ENCODE assay signal across 25 cellular contexts in genomic region chr4:19239565-19239964, GRCh38.
A peak's percentile ranks its signal among the peaks of the same experiment; 100 is the strongest.
DNase-seq lines count a peak whose midpoint lies in the region; ATAC-seq, FAIRE-seq and TF ChIP-seq lines count a peak whose summit lies in the region.
"Had no signal": no experiment of that assay in that cellular context is flagged by ENCODE, and none has a peak within 500 bp of the region (broad histone marks: within the 10 kb centered on the region; RNA-seq: fewer than 3 reads in every experiment).

No MANE protein-coding gene starts in this region.

- H3K4me3 Mint-ChIP-seq in activated T-cell treated with anti-CD3 and anti-CD28 coated beads, Interleukin-2, amount 50 U/mL, for 72 hours: no peak overlapping the region
- H3K4me3 Mint-ChIP-seq: H9; neural progenitor cell; stimulated activated naive B cell treated with anti-CD40 and anti-IgM and Interleukin-4, amounts not matched to agents 10 μg/mL and 1 μg/mL and 100 μg/mL, for 72 hours had no signal

- DNase-seq in AG09309 (ENCODE audit: low read depth) (peak; percentile 20), LHCN-M2 (ENCODE audit: low read depth) (peak; percentile 1), brain microvascular endothelial cell (peak; percentile 82), keratinocyte (ENCODE audit: low read depth, low spot score) (no peak)
- no peak for DNase-seq in activated T-cell treated with anti-CD3 and anti-CD28 coated beads, Interleukin-2, amount 50 U/mL, for 72 hours
- DNase-seq: colonic mucosa; DMS79; H9; mucosa of descending colon; NCI-H1092 treated with DMSO at 0.1 percent for 48 hours; NCI-H526 treated with DMSO at 0.1 percent for 48 hours; stimulated activated naive B cell treated with anti-CD40 and anti-IgM and Interleukin-4, amounts not matched to agents 10 μg/mL and 1 μg/mL and 100 μg/mL, for 72 hours had no signal

- no peaks in the 10 kb centered on the region for H3K27me3 Mint-ChIP-seq in activated T-cell treated with anti-CD3 and anti-CD28 coated beads, Interleukin-2, amount 50 U/mL, for 72 hours (ENCODE audit: low read depth)
- H3K27me3 Mint-ChIP-seq: stimulated activated naive B cell treated with anti-CD40 and anti-IgM and Interleukin-4, amounts not matched to agents 10 μg/mL and 1 μg/mL and 100 μg/mL, for 72 hours had no signal

- no peaks in the 10 kb centered on the region for H3K9me3 ChIP-seq in keratinocyte (ENCODE audit: control insufficient read depth, low read depth, low read length)
- H3K9me3 ChIP-seq: A549, colonic mucosa, mucosa of descending colon, SJSA1, tibial nerve had no signal

- no peak overlapping the region for H3K27ac Mint-ChIP-seq in activated T-cell treated with anti-CD3 and anti-CD28 coated beads, Interleukin-2, amount 50 U/mL, for 72 hours
- H3K27ac Mint-ChIP-seq: H9; neural progenitor cell; stimulated activated naive B cell treated with anti-CD40 and anti-IgM and Interleukin-4, amounts not matched to agents 10 μg/mL and 1 μg/mL and 100 μg/mL, for 72 hours had no signal

- no peaks in the 10 kb centered on the region for H3K27me3 ChIP-seq in brain microvascular endothelial cell (replicated peaks)
- no peaks in the 10 kb centered on the region for H3K27me3 ChIP-seq in keratinocyte (ENCODE audit: control insufficient read depth, extremely low read depth, insufficient read depth, low read length)
- H3K27me3 ChIP-seq: colonic mucosa, neural progenitor cell, SJSA1, tibial nerve had no signal

- H4K20me1 ChIP-seq in keratinocyte (ENCODE audit: control insufficient read depth, extremely low read depth, insufficient read depth, low read length): no peaks in the 10 kb centered on the region

- H3K4me3 ChIP-seq in AG09309 (ENCODE audit: control insufficient read depth, low read depth, low read length) (no peak overlapping the region), brain microvascular endothelial cell (ENCODE audit: low read depth, low read length) (no peak overlapping the region), keratinocyte (ENCODE audit: control insufficient read depth in 2 of 3, extremely low read depth in 1 of 3, insufficient read depth in 2 of 3, low read depth in 1 of 3, low read length in 3 of 3) (no peak overlapping the region)
- H3K4me3 ChIP-seq: A549, colonic mucosa, mucosa of descending colon, neural progenitor cell, SJSA1, tibial nerve had no signal

- no peaks in the 10 kb centered on the region for H3K79me2 ChIP-seq in keratinocyte (ENCODE audit: control insufficient read depth, insufficient read depth, low read length)

- H3K36me3 ChIP-seq in brain microvascular endothelial cell (replicated peaks): no peaks in the 10 kb centered on the region
- no peaks in the 10 kb centered on the region for H3K36me3 ChIP-seq in keratinocyte (ENCODE audit: control insufficient read depth in 2 of 2, extremely low read depth in 1 of 2, insufficient read depth in 2 of 2, low read length in 2 of 2)
- H3K36me3 ChIP-seq: colonic mucosa, neural progenitor cell, SJSA1, tibial nerve had no signal

- FAIRE-seq in keratinocyte (lab: Jason Lieb, UNC): peak; percentile 32
- FAIRE-seq: A549, endometrium, frontal cortex, GM18507 had no signal

- dilution Hi-C loops in keratinocyte (cut with MboI; ENCODE audit: extremely low pct_ligation_motif_present, low sequenced_read_pairs): no loop called here

- no peak for TF ChIP-seq CTCF in AG09309 (IDR thresholded peaks at IDR 0.05; ENCODE audit: control insufficient read depth, insufficient read depth, low read depth, low read length, missing control alignments)
- TF ChIP-seq CTCF in brain microvascular endothelial cell (IDR thresholded peaks at IDR 0.05; ENCODE audit: low read depth, low read length, missing control alignments): no peak
- no peak for TF ChIP-seq CTCF in keratinocyte (optimal IDR thresholded peaks at IDR 0.05 in 1 of 3, IDR thresholded peaks at IDR 0.05 in 1 of 3, conservative IDR thresholded peaks at IDR 0.05 in 1 of 3; ENCODE audit: extremely low read depth in 1 of 3, insufficient read depth in 2 of 3, low read length in 3 of 3)

- no peak overlapping the region for H2AFZ ChIP-seq in keratinocyte (ENCODE audit: control insufficient read depth, low read length)
- H2AFZ ChIP-seq: neural progenitor cell had no signal

- in situ Hi-C loops in brain microvascular endothelial cell (cut with HindIII; ENCODE audit: low pct_ligation_motif_present, low sequenced_read_pairs): no loop called here

- H3K4me1 Mint-ChIP-seq in activated T-cell treated with anti-CD3 and anti-CD28 coated beads, Interleukin-2, amount 50 U/mL, for 72 hours (ENCODE audit: low read depth): no peaks in the 10 kb centered on the region
- H3K4me1 Mint-ChIP-seq: H9; neural progenitor cell; stimulated activated naive B cell treated with anti-CD40 and anti-IgM and Interleukin-4, amounts not matched to agents 10 μg/mL and 1 μg/mL and 100 μg/mL, for 72 hours had no signal

- H3K9me3 Mint-ChIP-seq in activated T-cell treated with anti-CD3 and anti-CD28 coated beads, Interleukin-2, amount 50 U/mL, for 72 hours: peaks cover 5 to 9% of the 10 kb centered on the region in 2 donors
- H3K9me3 Mint-ChIP-seq: H9, neural progenitor cell had no signal

- ATAC-seq in HG03520 (IDR thresholded peaks at IDR 0.05; ENCODE audit: unreplicated experiment) (no peak), GM18519 (IDR thresholded peaks at IDR 0.05; ENCODE audit: low FRiP score, unreplicated experiment) (no peak), HG03280 (IDR thresholded peaks at IDR 0.05; ENCODE audit: unreplicated experiment) (no peak)
- no peak for ATAC-seq in activated T-cell treated with anti-CD3 and anti-CD28 coated beads, Interleukin-2, amount 50 U/mL, for 72 hours (replicated peaks in 1 of 2)
- ATAC-seq: A549; left lobe of liver; mucosa of descending colon; stimulated activated naive B cell treated with anti-CD40 and anti-IgM and Interleukin-4, amounts not matched to agents 10 μg/mL and 1 μg/mL and 100 μg/mL, for 72 hours had no signal

- no peaks in the 10 kb centered on the region for H3K36me3 Mint-ChIP-seq in activated T-cell treated with anti-CD3 and anti-CD28 coated beads, Interleukin-2, amount 50 U/mL, for 72 hours (ENCODE audit: insufficient read depth in 2 of 2)
- H3K36me3 Mint-ChIP-seq: neural progenitor cell; stimulated activated naive B cell treated with anti-CD40 and anti-IgM and Interleukin-4, amounts not matched to agents 10 μg/mL and 1 μg/mL and 100 μg/mL, for 72 hours had no signal

- no peaks in the 10 kb centered on the region for H3K9me1 ChIP-seq in keratinocyte (ENCODE audit: control insufficient read depth, extremely low read depth, insufficient read depth, low read length)

- peaks cover 9% of the 10 kb centered on the region for H3K4me1 ChIP-seq in keratinocyte (ENCODE audit: control insufficient read depth, extremely low read depth, insufficient read depth, low read length)
- H3K4me1 ChIP-seq: A549, colonic mucosa, neural progenitor cell, SJSA1, tibial nerve had no signal

- peak overlapping the region; percentile 57 for H3K27ac ChIP-seq in brain microvascular endothelial cell
- H3K27ac ChIP-seq in keratinocyte (ENCODE audit: control insufficient read depth, insufficient read depth, low read length): no peak overlapping the region
- H3K27ac ChIP-seq: A549, colonic mucosa, HL-60, KMS-11, neural progenitor cell, SJSA1, tibial nerve had no signal

- H3K9ac ChIP-seq in keratinocyte (ENCODE audit: control insufficient read depth, extremely low read depth, insufficient read depth, low read length): no peak overlapping the region
- H3K9ac ChIP-seq: KMS-11, neural progenitor cell had no signal

- H3K4me2 ChIP-seq in keratinocyte (ENCODE audit: control insufficient read depth, extremely low read depth, insufficient read depth, low read depth, low read length): peak overlapping the region; percentile 16
- H3K4me2 ChIP-seq: A549, KMS-11, neural progenitor cell had no signal

Comparison
In these comparisons a context has a peak if more than half of its experiments do, and no peak if none do; other contexts are left out.
1. DNase-seq: peak in AG09309 (single experiment), LHCN-M2 (single experiment) and brain microvascular endothelial cell (single experiment); none in keratinocyte (single experiment) and activated T-cell treated with anti-CD3 and anti-CD28 coated beads, Interleukin-2, amount 50 U/mL, for 72 hours (0 of 2).